ENCODE assay signal across 9 cellular contexts in genomic region chr18:59918320-59918755, GRCh38. TPM values are rescaled to one million over a fixed set of nuclear protein-coding genes. Genes with fewer than 3 reads are reported as not detected.
DNase-seq lines count a peak whose midpoint lies in the region; ATAC-seq, FAIRE-seq and TF ChIP-seq lines count a peak whose summit lies in the region.
"Had no signal": no experiment of that assay in that cellular context is flagged by ENCODE, and none has a peak within 500 bp of the region (broad histone marks: within the 10 kb centered on the region; RNA-seq: fewer than 3 reads in every experiment).

No MANE protein-coding gene starts in this region.

- H3K4me1 Mint-ChIP-seq in CD4-positive, alpha-beta T cell (ENCODE audit: low read depth), result peaks cover 12% of the 10 kb centered on the region

- CTCF ChIA-PET in A549 (lab: Yijun Ruan, JAX), result interaction anchor here (0.6 to 1.0 kb wide), 3 partner anchors 18 to 632 kb away, joined by 3 to 6 read pairs (median 4); no protein-coding TSS in a partner anchor
- CTCF ChIA-PET in CD4-positive, alpha-beta T cell (lab: Charles Lee), result no interaction called here

- H3K36me3 ChIP-seq in upper lobe of left lung, result no peaks in the 10 kb centered on the region

- H3K4me3 Mint-ChIP-seq in CD4-positive, alpha-beta T cell, result no peak overlapping the region

- TF ChIP-seq POLR2A in A549 (IDR thresholded peaks at IDR 0.05; ENCODE audit: low read length) (no peak), upper lobe of left lung (IDR thresholded peaks at IDR 0.05) (no peak)

- FAIRE-seq in A549 (lab: Jason Lieb, UNC), result no peak
- FAIRE-seq: endometrium had no signal

- peaks cover 20% of the 10 kb centered on the region for H3K4me1 ChIP-seq in A549
- peaks cover 0 to 6% (median 1%) of the 10 kb centered on the region in 4 donors for H3K4me1 ChIP-seq in upper lobe of left lung

- peak; percentile 31 to 66 for DNase-seq in A549 (ENCODE audit: low read depth in 1 of 2, low spot score in 1 of 2)
- peak; percentile 24 for DNase-seq in NCI-H1092 (lab: John Stamatoyannopoulos, UW)
- peak; percentile 79 for DNase-seq in SW480 (ENCODE audit: low spot score)
- DNase-seq in left ventricle myocardium superior, result peak; percentile 50
- peak in 1 of 2 donors; percentile 81 for DNase-seq in upper lobe of left lung
- no peak for DNase-seq in CD4-positive, alpha-beta T cell

- no peak overlapping the region for H3K4me3 ChIP-seq in A549
- H3K4me3 ChIP-seq in upper lobe of left lung, result no peak overlapping the region

- H3K27ac Mint-ChIP-seq in CD4-positive, alpha-beta T cell, result no peak overlapping the region

- H3K9me3 ChIP-seq in A549 (no peaks in the 10 kb centered on the region), upper lobe of left lung (no peaks in the 10 kb centered on the region)
- H3K9me3 ChIP-seq in CD4-positive, alpha-beta T cell (ENCODE audit: control insufficient read depth, low read length), result no peaks in the 10 kb centered on the region

- H3K4me2 ChIP-seq in A549, result peak overlapping the region; percentile 61

- no peaks in the 10 kb centered on the region for H3K27me3 ChIP-seq in upper lobe of left lung
- H3K27me3 ChIP-seq in CD4-positive, alpha-beta T cell (ENCODE audit: control insufficient read depth, insufficient read depth, low read length), result no peaks in the 10 kb centered on the region

- intact Hi-C loops in left ventricle myocardium superior (cut with micrococcal nuclease), result no loop called here
- intact Hi-C loops in CD4-positive, alpha-beta T cell (cut with DNase I, micrococcal nuclease), result no loop called here

- H3K9me3 Mint-ChIP-seq in CD4-positive, alpha-beta T cell, result no peaks in the 10 kb centered on the region

- H3K36me3 Mint-ChIP-seq in CD4-positive, alpha-beta T cell (ENCODE audit: low read depth), result no peaks in the 10 kb centered on the region

- TF ChIP-seq EP300 in A549 (IDR thresholded peaks at IDR 0.05) (no peak), upper lobe of left lung (IDR thresholded peaks at IDR 0.05) (no peak)

- WGBS in A549 (ENCODE audit: missing lambda C conversion rate), result 14% methylated on average over 9 of the region's 9 CpGs
- WGBS in upper lobe of left lung, 2 donors, result 54 to 62% methylated on average over 6 to 9 of the region's 9 CpGs

- TF ChIP-seq RAD21 in A549 (conservative IDR thresholded peaks at IDR 0.05 in 1 of 2, IDR thresholded peaks at IDR 0.05 in 1 of 2), result no peak

- TF ChIP-seq CTCF in A549 (IDR thresholded peaks at IDR 0.05), result no peak
- no peak for TF ChIP-seq CTCF in upper lobe of left lung (IDR thresholded peaks at IDR 0.05)
- TF ChIP-seq CTCF in CD4-positive, alpha-beta T cell (IDR thresholded peaks at IDR 0.05), result no peak

- ATAC-seq in A549, result peak; percentile 78 to 90
- peak; percentile 54 for ATAC-seq in GM18502 (IDR thresholded peaks at IDR 0.05; ENCODE audit: poor library complexity, unreplicated experiment)
- ATAC-seq in HG02759 (IDR thresholded peaks at IDR 0.05; ENCODE audit: unreplicated experiment), result peak; percentile 83
- peak; percentile 77 for ATAC-seq in left ventricle myocardium superior
- ATAC-seq in upper lobe of left lung (ENCODE audit: low FRiP score in 2 of 2), result peak; percentile 38 to 67
- no peak for ATAC-seq in CD4-positive, alpha-beta T cell (ENCODE audit: poor library complexity)

- H3K27me3 Mint-ChIP-seq in CD4-positive, alpha-beta T cell, result no peaks in the 10 kb centered on the region

- POLR2A ChIA-PET in A549 (lab: Yijun Ruan, JAX), result interaction anchor here (1.4 kb wide), 1 partner anchor 19 kb away, joined by 9 read pairs; the partner anchor contains the start of gene PMAIP1
- POLR2A ChIA-PET in CD4-positive, alpha-beta T cell (lab: Charles Lee), result no interaction called here

- peak overlapping the region; percentile 73 to 88 for H3K27ac ChIP-seq in A549
- peak overlapping the region in 1 of 4 donors; percentile 28 for H3K27ac ChIP-seq in upper lobe of left lung
- H3K27ac ChIP-seq in CD4-positive, alpha-beta T cell (ENCODE audit: low read depth, low read length), result no peak overlapping the region

TF ChIP-seq in A549, 52 proteins besides CTCF, POLR2A, EP300 and RAD21:
- TF ChIP-seq ZNF302 (CRISPR knock-in tag; IDR thresholded peaks at IDR 0.05), result 0 out of 2 replicates have a peak, but pooled peaks have one; percentile 31
- TF ChIP-seq ESRRA (IDR thresholded peaks at IDR 0.05; ENCODE audit: borderline replicate concordance, low read length), result no peak
- TF ChIP-seq NPAS2 (CRISPR knock-in tag; IDR thresholded peaks at IDR 0.05; ENCODE audit: borderline replicate concordance), result no peak
- no peak for TF ChIP-seq TP53 (CRISPR knock-in tag; IDR thresholded peaks at IDR 0.05)
- no peak for TF ChIP-seq FOSL2 (IDR thresholded peaks at IDR 0.05)
- TF ChIP-seq FOSL2 (CRISPR knock-in tag; IDR thresholded peaks at IDR 0.05), result peak; percentile 66
- no peak for TF ChIP-seq BCL3 (IDR thresholded peaks at IDR 0.05)
- peak; percentile 43 for TF ChIP-seq MAFK (IDR thresholded peaks at IDR 0.05; ENCODE audit: partially characterized antibody)
- no peak for TF ChIP-seq HOXB5 (CRISPR knock-in tag; IDR thresholded peaks at IDR 0.05)
- no peak for TF ChIP-seq RNF2 (IDR thresholded peaks at IDR 0.05; ENCODE audit: borderline replicate concordance, low read depth)
- no peak for TF ChIP-seq MYC (IDR thresholded peaks at IDR 0.05; ENCODE audit: borderline replicate concordance, low read length)
TF ChIP-seq in A549: peak in this region for 3.

RNA-seq across cellular contexts. Expression of gene PMAIP1, which starts 18.5 kb away (rescaled TPM):
- polyA plus RNA-seq in A549 (2011; rRNA removed), result 23.1 and 40.3 TPM in 2 replicates
- 8.7 and 10.4 TPM in 2 replicates for polyA plus RNA-seq in A549 (2012; cell fraction: cytosol; rRNA removed)
- 4.2 and 4.7 TPM in 2 replicates for polyA plus RNA-seq in A549 (2012; cell fraction: nucleus; rRNA removed)
- polyA plus RNA-seq in A549 (2017; fragmentation: RNase III; extraction: RNeasy Plus Mini Kit Qiagen cat#74134 plus additional on column Dnase treatment), result 9.7 to 10.6 TPM (median 9.7 TPM) in 3 replicates
- 5.7 and 8.6 TPM in 2 replicates for polyA minus RNA-seq in A549 (2011; rRNA and poly(A)+ RNA removed)
- 0.20 TPM for total RNA-seq in left ventricle myocardium superior
- 1 to 10 TPM in 4 of 6 donors, under 1 TPM in 1, not detected in 1; 0.67 to 5.5 (median 4.4) TPM for total RNA-seq in upper lobe of left lung
- total RNA-seq in CD4-positive, alpha-beta T cell, result 100 to 1,000 TPM; 100 to 101 TPM

Comparison
In these comparisons a context has a peak if more than half of its experiments do, and no peak if none do; other contexts are left out.
1. DNase-seq: peak in A549 (2 of 2), NCI-H1092 (single experiment), SW480 (single experiment) and left ventricle myocardium superior (single experiment); none in CD4-positive, alpha-beta T cell (0 of 10).
2. RNA of gene PMAIP1, which starts 18.5 kb away (total RNA-seq): 100 to 101 TPM in CD4-positive, alpha-beta T cell; 0.67 to 5.5 TPM in upper lobe of left lung and 0.20 TPM in left ventricle myocardium superior (single experiment); every median in the first group is over 10 times any median in the second.